Comparison of ENCODE assay signal across 14 cellular contexts in genomic region chr3:133568294-133569014, GRCh38. TPM values are rescaled to one million over a fixed set of nuclear protein-coding genes. Genes with fewer than 3 reads are reported as not detected.
DNase-seq lines count a peak whose midpoint lies in the region; ATAC-seq and TF ChIP-seq lines count a peak whose summit lies in the region.
"Had no signal": no experiment of that assay in that cellular context is flagged by ENCODE, and none has a peak within 500 bp of the region (broad histone marks: within the 10 kb centered on the region; RNA-seq: fewer than 3 reads in every experiment).

No MANE protein-coding gene starts in this region.

- POLR2A ChIA-PET in Panc1 (lab: Charles Lee), result interaction anchor here (0.6 to 0.7 kb wide), 2 partner anchors 127 to 1581 kb away, joined by 4 to 14 read pairs; no protein-coding TSS in a partner anchor

- H3K36me3 ChIP-seq in Panc1 (ENCODE audit: control insufficient read depth, insufficient read depth, low read length) (no peaks in the 10 kb centered on the region), neutrophil (no peaks in the 10 kb centered on the region), HAP-1 (replicated peaks) (no peaks in the 10 kb centered on the region)
- H3K36me3 ChIP-seq: esophagus muscularis mucosa had no signal

- no peaks in the 10 kb centered on the region for H3K9me3 ChIP-seq in Panc1 (ENCODE audit: control insufficient read depth, insufficient read depth, low read depth, low read length)
- no peaks in the 10 kb centered on the region for H3K9me3 ChIP-seq in neutrophil
- H3K9me3 ChIP-seq in HAP-1, result no peaks in the 10 kb centered on the region
- H3K9me3 ChIP-seq: esophagus muscularis mucosa had no signal

- H3K27ac Mint-ChIP-seq in Calu3 (ENCODE audit: unreplicated experiment), result peak overlapping the region; percentile 33
- H3K27ac Mint-ChIP-seq in activated T-helper 1 cell treated with anti-CD3 and anti-CD28 coated beads, Interleukin-12 subunit alpha, Interleukin-12 subunit beta, Interleukin-2, Interleukin-4 antibody, amounts not matched to agents 30 ng/mL and 10 ng/mL and 1 ng/mL, durations not matched to agents 14 hours and 24 hours and 36 hours, result no peak overlapping the region
- H3K27ac Mint-ChIP-seq: activated CD4-positive, alpha-beta T cell treated with anti-CD3 and anti-CD28 coated beads for 36 hours; activated naive CD8-positive, alpha-beta T cell treated with anti-CD3 and anti-CD28 coated beads for 36 hours had no signal

- peak; percentile 12; the same call in 1 of the 2 replicates for ATAC-seq in Panc1
- ATAC-seq: activated CD4-positive, alpha-beta T cell treated with anti-CD3 and anti-CD28 coated beads for 36 hours had no signal

- H3K4me1 Mint-ChIP-seq in Calu3 (ENCODE audit: low read depth, unreplicated experiment), result peaks cover 62% of the 10 kb centered on the region
- peaks cover 27% of the 10 kb centered on the region for H3K4me1 Mint-ChIP-seq in activated T-helper 1 cell treated with anti-CD3 and anti-CD28 coated beads, Interleukin-12 subunit alpha, Interleukin-12 subunit beta, Interleukin-2, Interleukin-4 antibody, amounts not matched to agents 30 ng/mL and 10 ng/mL and 1 ng/mL, durations not matched to agents 14 hours and 24 hours and 36 hours (ENCODE audit: low read depth)

- in situ Hi-C loops in Panc1 (cut with HindIII; ENCODE audit: low pct_unique_long_range_greater_than_20kb, low sequenced_read_pairs) (no loop called here), HAP-1 (cut with MboI; ENCODE audit: low sequenced_read_pairs) (no loop called here)

- H3K27me3 Mint-ChIP-seq in Calu3 (ENCODE audit: unreplicated experiment), result no peaks in the 10 kb centered on the region
- peaks cover 2% of the 10 kb centered on the region for H3K27me3 Mint-ChIP-seq in activated T-helper 1 cell treated with anti-CD3 and anti-CD28 coated beads, Interleukin-12 subunit alpha, Interleukin-12 subunit beta, Interleukin-2, Interleukin-4 antibody, amounts not matched to agents 30 ng/mL and 10 ng/mL and 1 ng/mL, durations not matched to agents 14 hours and 24 hours and 36 hours (ENCODE audit: insufficient read depth)
- H3K27me3 Mint-ChIP-seq: activated CD4-positive, alpha-beta T cell treated with anti-CD3 and anti-CD28 coated beads for 36 hours; activated naive CD8-positive, alpha-beta T cell treated with anti-CD3 and anti-CD28 coated beads for 36 hours had no signal

- H3K4me3 ChIP-seq in Panc1 (ENCODE audit: low read depth in 2 of 2, low read length in 2 of 2) (no peak overlapping the region), neutrophil (ENCODE audit: low read depth in 1 of 2, low read length in 1 of 2) (no peak overlapping the region), HAP-1 (no peak overlapping the region)
- H3K4me3 ChIP-seq: esophagus muscularis mucosa had no signal

- H3K27me3 ChIP-seq in Panc1 (ENCODE audit: control insufficient read depth, insufficient read depth, low read length) (no peaks in the 10 kb centered on the region), neutrophil (no peaks in the 10 kb centered on the region), HAP-1 (ENCODE audit: low read depth) (no peaks in the 10 kb centered on the region)
- H3K27me3 ChIP-seq: esophagus muscularis mucosa had no signal

- CTCF ChIA-PET in Calu3 (lab: Charles Lee) (interaction anchor here (0.6 to 1.4 kb wide), 8 partner anchors 22 to 842 kb away, joined by 3 to 5 read pairs (median 4); no protein-coding TSS in a partner anchor), Panc1 (lab: Charles Lee) (interaction anchor here (0.6 kb wide), 1 partner anchor 115 kb away, joined by 4 read pairs; no protein-coding TSS in a partner anchor)

- peaks cover 34% of the 10 kb centered on the region for H3K4me1 ChIP-seq in Panc1 (ENCODE audit: control insufficient read depth, insufficient read depth, low read length)
- H3K4me1 ChIP-seq in neutrophil (ENCODE audit: control insufficient read depth in 1 of 2, insufficient read depth in 1 of 2, low read depth in 1 of 2, low read length in 1 of 2), result peaks cover 23 to 28% of the 10 kb centered on the region in 2 experiments
- H3K4me1 ChIP-seq in HAP-1, result peaks cover 15% of the 10 kb centered on the region

- H3K27ac ChIP-seq in Panc1 (ENCODE audit: low read length), result peak overlapping the region; percentile 97
- H3K27ac ChIP-seq in epithelial cell of prostate, result peak overlapping the region; percentile 97
- peak overlapping the region; percentile 44 for H3K27ac ChIP-seq in neutrophil
- H3K27ac ChIP-seq: KMS-11 had no signal

- no peaks in the 10 kb centered on the region for H3K9me3 Mint-ChIP-seq in Calu3 (ENCODE audit: low read depth, unreplicated experiment)
- H3K9me3 Mint-ChIP-seq in activated T-helper 1 cell treated with anti-CD3 and anti-CD28 coated beads, Interleukin-12 subunit alpha, Interleukin-12 subunit beta, Interleukin-2, Interleukin-4 antibody, amounts not matched to agents 30 ng/mL and 10 ng/mL and 1 ng/mL, durations not matched to agents 14 hours and 24 hours and 36 hours, result no peaks in the 10 kb centered on the region
- H3K9me3 Mint-ChIP-seq: activated naive CD8-positive, alpha-beta T cell treated with anti-CD3 and anti-CD28 coated beads for 36 hours had no signal

- H3K4me3 Mint-ChIP-seq in Calu3 (ENCODE audit: low read depth, unreplicated experiment), result peak overlapping the region; percentile 1
- no peak overlapping the region for H3K4me3 Mint-ChIP-seq in activated T-helper 1 cell treated with anti-CD3 and anti-CD28 coated beads, Interleukin-12 subunit alpha, Interleukin-12 subunit beta, Interleukin-2, Interleukin-4 antibody, amounts not matched to agents 30 ng/mL and 10 ng/mL and 1 ng/mL, durations not matched to agents 14 hours and 24 hours and 36 hours
- H3K4me3 Mint-ChIP-seq: activated CD4-positive, alpha-beta T cell treated with anti-CD3 and anti-CD28 coated beads for 36 hours; activated naive CD8-positive, alpha-beta T cell treated with anti-CD3 and anti-CD28 coated beads for 36 hours had no signal

- no peak for TF ChIP-seq CTCF in Calu3 (IDR thresholded peaks at IDR 0.05; ENCODE audit: unreplicated experiment)
- no peak for TF ChIP-seq CTCF in Panc1 (IDR thresholded peaks at IDR 0.05)
- TF ChIP-seq CTCF in neutrophil (IDR thresholded peaks at IDR 0.05), result no peak

- intact Hi-C loops in Calu3 (cut with micrococcal nuclease; ENCODE audit: unreplicated experiment) (loop anchor here (2.0 kb wide), 1 partner anchor 46 kb away; no protein-coding TSS in a partner anchor), Panc1 (cut with micrococcal nuclease; ENCODE audit: unreplicated experiment) (no loop called here)
- intact Hi-C loops in activated T-helper 1 cell treated with anti-CD3 and anti-CD28 coated beads, Interleukin-12 subunit alpha, Interleukin-12 subunit beta, Interleukin-2, Interleukin-4 antibody, amounts not matched to agents 30 ng/mL and 10 ng/mL and 1 ng/mL, durations not matched to agents 14 hours and 24 hours and 36 hours (cut with micrococcal nuclease), result no loop called here

- peak; percentile 70 for DNase-seq in Calu3
- peak; percentile 79 for DNase-seq in Panc1 (ENCODE audit: low read depth, low spot score)
- peak; percentile 58 for DNase-seq in epithelial cell of prostate (ENCODE audit: low read depth, low spot score)
- no peak for DNase-seq in activated T-helper 1 cell treated with anti-CD3 and anti-CD28 coated beads, Interleukin-12 subunit alpha, Interleukin-12 subunit beta, Interleukin-2, Interleukin-4 antibody, amounts not matched to agents 30 ng/mL and 10 ng/mL and 1 ng/mL, durations not matched to agents 14 hours and 24 hours and 36 hours (ENCODE audit: low spot score)
- no peak for DNase-seq in HAP-1 (ENCODE audit: low spot score in 2 of 2)
- no peak for DNase-seq in stimulated activated CD4-positive, alpha-beta T cell treated with anti-CD3 and anti-CD28 coated beads, Interleukin-2, amount 100 ng/mL, for 24 hours
- no peak for DNase-seq in NOMO-1 (lab: John Stamatoyannopoulos, UW; ENCODE audit: unreplicated experiment in 2 of 2)
- DNase-seq: activated CD4-positive, alpha-beta T cell treated with anti-CD3 and anti-CD28 coated beads for 36 hours; activated naive CD8-positive, alpha-beta T cell treated with anti-CD3 and anti-CD28 coated beads for 36 hours; COR-L47; SIG-M5 had no signal

- peaks cover 27% of the 10 kb centered on the region for H3K36me3 Mint-ChIP-seq in Calu3 (ENCODE audit: insufficient read depth, unreplicated experiment)
- no peaks in the 10 kb centered on the region for H3K36me3 Mint-ChIP-seq in activated T-helper 1 cell treated with anti-CD3 and anti-CD28 coated beads, Interleukin-12 subunit alpha, Interleukin-12 subunit beta, Interleukin-2, Interleukin-4 antibody, amounts not matched to agents 30 ng/mL and 10 ng/mL and 1 ng/mL, durations not matched to agents 14 hours and 24 hours and 36 hours (ENCODE audit: low read depth)
- H3K36me3 Mint-ChIP-seq: activated naive CD8-positive, alpha-beta T cell treated with anti-CD3 and anti-CD28 coated beads for 36 hours had no signal

- BruUV-seq in Calu3 (replicated peaks; lab: Mats Ljungman, UMichigan) (no TSS peak), Panc1 (replicated peaks; lab: Mats Ljungman, UMichigan) (no TSS peak)

RNA-seq across cellular contexts. Expression of gene CDV3, which starts 5.0 kb away (rescaled TPM):
- total RNA-seq in Calu3 (2022) (276 and 306 TPM in 2 replicates), Panc1 (2021; ENCODE audit: unreplicated experiment) (506 TPM)
- polyA plus RNA-seq in Panc1 (2012; ENCODE audit: insufficient read length), result 291 TPM
- 289 TPM in 2 replicates for total RNA-seq in activated T-helper 1 cell treated with anti-CD3 and anti-CD28 coated beads, Interleukin-12 subunit alpha, Interleukin-12 subunit beta, Interleukin-2, Interleukin-4 antibody, amounts not matched to agents 30 ng/mL and 10 ng/mL and 1 ng/mL, durations not matched to agents 14 hours and 24 hours and 36 hours

Comparison
In these comparisons a context has a peak if more than half of its experiments do, and no peak if none do; other contexts are left out.
1. DNase-seq: peak in Calu3 (single experiment), Panc1 (single experiment) and epithelial cell of prostate (single experiment); none in activated T-helper 1 cell treated with anti-CD3 and anti-CD28 coated beads, Interleukin-12 subunit alpha, Interleukin-12 subunit beta, Interleukin-2, Interleukin-4 antibody, amounts not matched to agents 30 ng/mL and 10 ng/mL and 1 ng/mL, durations not matched to agents 14 hours and 24 hours and 36 hours (single experiment), HAP-1 (0 of 2), stimulated activated CD4-positive, alpha-beta T cell treated with anti-CD3 and anti-CD28 coated beads, Interleukin-2, amount 100 ng/mL, for 24 hours (0 of 2) and NOMO-1 (0 of 2).
2. H3K27ac ChIP-seq: peak in every context shown above with its lines; median percentile 97 in Panc1; 97 in epithelial cell of prostate; 44 in neutrophil.